23 cellular contexts compared by ENCODE assay signal in genomic region chr4:63211377-63211776, GRCh38.
"Had no signal": no experiment of that assay in that cellular context is flagged by ENCODE, and none has a peak within 500 bp of the region (broad histone marks: within the 10 kb centered on the region; RNA-seq: fewer than 3 reads in every experiment).

No MANE protein-coding gene starts in this region.

- H3K27ac ChIP-seq: left lung, ovary, psoas muscle, skin epidermis, stomach, suprapubic skin, tibial nerve, vagina had no signal

- H3K4me1 ChIP-seq: left lung, psoas muscle, stomach, suprapubic skin, tibial nerve, vagina had no signal

- FAIRE-seq: endometrium had no signal

- H3K4me3 ChIP-seq: left lung, lung, ovary, psoas muscle, skin epidermis, stomach, suprapubic skin, tibial nerve, vagina had no signal

- H3K9me3 ChIP-seq: ovary, psoas muscle, vagina had no signal

- H3K36me3 Mint-ChIP-seq: activated CD4-positive, alpha-beta memory T cell treated with anti-CD3 and anti-CD28 coated beads for 36 hours; activated naive CD4-positive, alpha-beta T cell treated with anti-CD3 and anti-CD28 coated beads, Interleukin-2, amount 10 ng/mL, durations not matched to agents 7 days and 5 days; brain; stimulated activated memory B cell treated with anti-CD40 and anti-IgM and Interleukin-4, amounts not matched to agents 10 μg/mL and 1 μg/mL and 100 μg/mL, for 72 hours had no signal

- H3K27ac Mint-ChIP-seq: activated B cell treated with CpG ODN at 0.5 μM for 24 hours; activated CD4-positive, alpha-beta memory T cell treated with anti-CD3 and anti-CD28 coated beads for 36 hours; activated naive CD4-positive, alpha-beta T cell treated with anti-CD3 and anti-CD28 coated beads, Interleukin-2, amount 10 ng/mL, durations not matched to agents 7 days and 5 days; brain; dendritic cell treated with granulocyte-macrophage colony-stimulating factor and Interleukin-4, amounts not matched to agents 40 ng/mL and 50 ng/mL, for 4 days; naive thymus-derived CD8-positive, alpha-beta T cell; stimulated activated memory B cell treated with anti-CD40 and anti-IgM and Interleukin-4, amounts not matched to agents 10 μg/mL and 1 μg/mL and 100 μg/mL, for 72 hours had no signal

- H3K36me3 ChIP-seq: left lung, ovary, stomach, suprapubic skin, tibial nerve, vagina had no signal

- H3K4me1 Mint-ChIP-seq: activated B cell treated with CpG ODN at 0.5 μM for 24 hours; activated naive CD4-positive, alpha-beta T cell treated with anti-CD3 and anti-CD28 coated beads, Interleukin-2, amount 10 ng/mL, durations not matched to agents 7 days and 5 days; brain; naive thymus-derived CD8-positive, alpha-beta T cell; stimulated activated memory B cell treated with anti-CD40 and anti-IgM and Interleukin-4, amounts not matched to agents 10 μg/mL and 1 μg/mL and 100 μg/mL, for 72 hours had no signal

- H3K4me3 Mint-ChIP-seq: activated B cell treated with CpG ODN at 0.5 μM for 24 hours; activated CD4-positive, alpha-beta memory T cell treated with anti-CD3 and anti-CD28 coated beads for 36 hours; activated naive CD4-positive, alpha-beta T cell treated with anti-CD3 and anti-CD28 coated beads, Interleukin-2, amount 10 ng/mL, durations not matched to agents 7 days and 5 days; brain; dendritic cell treated with granulocyte-macrophage colony-stimulating factor and Interleukin-4, amounts not matched to agents 40 ng/mL and 50 ng/mL, for 4 days; naive thymus-derived CD8-positive, alpha-beta T cell; stimulated activated memory B cell treated with anti-CD40 and anti-IgM and Interleukin-4, amounts not matched to agents 10 μg/mL and 1 μg/mL and 100 μg/mL, for 72 hours had no signal

- DNase-seq: activated B cell treated with CpG ODN at 0.5 μM for 24 hours; activated CD4-positive, alpha-beta memory T cell treated with anti-CD3 and anti-CD28 coated beads for 36 hours; activated CD4-positive, alpha-beta T cell treated with anti-CD3 and anti-CD28 coated beads for 4 hours; activated effector memory CD4-positive, alpha-beta T cell treated with anti-CD3 and anti-CD28 coated beads, Interleukin-2, amount 50 U/mL, for 16 hours; activated naive CD4-positive, alpha-beta T cell treated with anti-CD3 and anti-CD28 coated beads, Interleukin-2, amount 10 ng/mL, durations not matched to agents 7 days and 5 days; amygdala; effector CD4-positive, alpha-beta T cell; left lung; naive thymus-derived CD8-positive, alpha-beta T cell; ovary; psoas muscle; stimulated activated CD4-positive, alpha-beta T cell treated with anti-CD3 and anti-CD28 coated beads, Interleukin-2, amount 100 ng/mL, for 24 hours; stomach; T-helper 9 cell had no signal

- H3K27me3 ChIP-seq: left lung, ovary, stomach, suprapubic skin, tibial nerve, vagina had no signal

- H3K27me3 Mint-ChIP-seq: activated B cell treated with CpG ODN at 0.5 μM for 24 hours; activated CD4-positive, alpha-beta memory T cell treated with anti-CD3 and anti-CD28 coated beads for 36 hours; activated naive CD4-positive, alpha-beta T cell treated with anti-CD3 and anti-CD28 coated beads, Interleukin-2, amount 10 ng/mL, durations not matched to agents 7 days and 5 days; dendritic cell treated with granulocyte-macrophage colony-stimulating factor and Interleukin-4, amounts not matched to agents 40 ng/mL and 50 ng/mL, for 4 days; naive thymus-derived CD8-positive, alpha-beta T cell; stimulated activated memory B cell treated with anti-CD40 and anti-IgM and Interleukin-4, amounts not matched to agents 10 μg/mL and 1 μg/mL and 100 μg/mL, for 72 hours had no signal
